8 cellular contexts compared by ENCODE assay signal in genomic region chr10:79374312-79375191, GRCh38. TPM values are rescaled to one million over a fixed set of nuclear protein-coding genes. Genes with fewer than 3 reads are reported as not detected.
DNase-seq lines count a peak whose midpoint lies in the region; ATAC-seq and TF ChIP-seq lines count a peak whose summit lies in the region.

No MANE protein-coding gene starts in this region.

- H3K36me3 Mint-ChIP-seq in CD4-positive, CD25-positive, alpha-beta regulatory T cell: no peaks in the 10 kb centered on the region
- H3K36me3 Mint-ChIP-seq in GM23338 (ENCODE audit: low read depth): no peaks in the 10 kb centered on the region

- H3K9me3 ChIP-seq in CD4-positive, CD25-positive, alpha-beta regulatory T cell (ENCODE audit: control insufficient read depth in 2 of 2, low read length in 2 of 2): peaks cover 0 to 4% of the 10 kb centered on the region in 2 experiments

- no peaks in the 10 kb centered on the region for H3K36me3 ChIP-seq in CD4-positive, CD25-positive, alpha-beta regulatory T cell (ENCODE audit: control insufficient read depth, insufficient read depth, low read length)
- no peaks in the 10 kb centered on the region for H3K36me3 ChIP-seq in GM23338 (ENCODE audit: insufficient read depth)

- H3K27ac Mint-ChIP-seq in CD4-positive, CD25-positive, alpha-beta regulatory T cell: no peak overlapping the region
- no peak overlapping the region for H3K27ac Mint-ChIP-seq in GM23338

- H3K27ac ChIP-seq in CD4-positive, CD25-positive, alpha-beta regulatory T cell (ENCODE audit: insufficient read depth, low read length, poor library complexity, severe bottlenecking): no peak overlapping the region
- H3K27ac ChIP-seq in GM23338 (ENCODE audit: low read depth): no peak overlapping the region

- H4K20me1 ChIP-seq in GM23338 (replicated peaks; ENCODE audit: insufficient read depth): no peaks in the 10 kb centered on the region

- H3K27me3 ChIP-seq in CD4-positive, CD25-positive, alpha-beta regulatory T cell (ENCODE audit: control insufficient read depth, insufficient read depth, low read length): peaks cover 3% of the 10 kb centered on the region
- H3K27me3 ChIP-seq in GM23338 (ENCODE audit: insufficient read depth): no peaks in the 10 kb centered on the region

- no peak overlapping the region for H2AFZ ChIP-seq in GM23338

- H3K9me2 ChIP-seq in GM23338 (ENCODE audit: insufficient read depth): no peaks in the 10 kb centered on the region

- H3K4me1 ChIP-seq in CD4-positive, CD25-positive, alpha-beta regulatory T cell (ENCODE audit: control insufficient read depth, insufficient read depth, low read length, poor library complexity, severe bottlenecking): no peaks in the 10 kb centered on the region
- no peaks in the 10 kb centered on the region for H3K4me1 ChIP-seq in GM23338 (ENCODE audit: insufficient read depth)

- DNase-seq in CD4-positive, CD25-positive, alpha-beta regulatory T cell: peak; percentile 51 to 68 (median 59)
- DNase-seq in GM23338 (ENCODE audit: low spot score) (peak; percentile 86), NCI-H2227 treated with DMSO at 0.1 percent for 48 hours (lab: John Stamatoyannopoulos, UW) (peak; percentile 4), dedifferentiated amniotic fluid mesenchymal stem cell (ENCODE audit: extremely low spot score) (peak; percentile 68), lower leg skin (ENCODE audit: low spot score in 2 of 2) (peak; percentile 68 to 96)
- DNase-seq in activated CD4-positive, alpha-beta T cell treated with anti-CD3 and anti-CD28 coated beads, Interleukin-2, amount 50 U/mL, for 1 hour: peak; percentile 74
- DNase-seq in stimulated activated CD4-positive, alpha-beta T cell treated with anti-CD3 and anti-CD28 coated beads, TNF-alpha, amount 100 ng/mL, for 4 hours (ENCODE audit: low read depth in 3 of 3): peak; percentile 54 to 67 (median 64)

- H3K27me3 Mint-ChIP-seq in CD4-positive, CD25-positive, alpha-beta regulatory T cell: peaks cover 15% of the 10 kb centered on the region
- peaks cover 5% of the 10 kb centered on the region for H3K27me3 Mint-ChIP-seq in GM23338 (ENCODE audit: insufficient read depth, low read depth, poor library complexity)

- peaks cover 0 to 11% (median 0%) of the 10 kb centered on the region in 7 donors for H3K9me3 Mint-ChIP-seq in CD4-positive, CD25-positive, alpha-beta regulatory T cell
- H3K9me3 Mint-ChIP-seq in GM23338: peaks cover 11% of the 10 kb centered on the region; the same call in 2 of the 3 replicates

- 9 to 10% methylated on average over 7 of the region's 7 CpGs for WGBS in lower leg skin, 2 donors

- no peak for TF ChIP-seq POLR2A in lower leg skin (IDR thresholded peaks at IDR 0.05)

- H3K4me2 ChIP-seq in GM23338: no peak overlapping the region

- peaks cover 0 to 7% (median 1%) of the 10 kb centered on the region in 4 donors for H3K4me1 Mint-ChIP-seq in CD4-positive, CD25-positive, alpha-beta regulatory T cell
- H3K4me1 Mint-ChIP-seq in GM23338: peaks cover 3% of the 10 kb centered on the region; the same call in 1 of the 3 replicates

- intact Hi-C loops in lower leg skin (cut with DNase I; ENCODE audit: low total_unique reads): loop anchor here (5.0 kb wide), 1 partner anchor 778 kb away; no protein-coding TSS in a partner anchor

- H3F3A ChIP-seq in GM23338 (replicated peaks; ENCODE audit: low read depth): no peaks in the 10 kb centered on the region; the same call in 1 of the 2 replicates

- H3K79me2 ChIP-seq in GM23338 (replicated peaks; ENCODE audit: insufficient read depth): no peaks in the 10 kb centered on the region

- no peak overlapping the region for H3K4me3 Mint-ChIP-seq in CD4-positive, CD25-positive, alpha-beta regulatory T cell
- no peak overlapping the region for H3K4me3 Mint-ChIP-seq in GM23338

- ATAC-seq in CD4-positive, CD25-positive, alpha-beta regulatory T cell (ENCODE audit: low read depth in 2 of 2): peak; percentile 60 to 63
- peak; percentile 91 for ATAC-seq in GM23338
- ATAC-seq in GM19467 (IDR thresholded peaks at IDR 0.05; ENCODE audit: unreplicated experiment): no peak

- TF ChIP-seq CTCF in GM23338 (conservative IDR thresholded peaks at IDR 0.05; ENCODE audit: low read depth in 2 of 2) (peak; percentile 93 to 97), lower leg skin (IDR thresholded peaks at IDR 0.05) (peak in 1 of 3 donors; percentile 88)

- no peak overlapping the region for H3K4me3 ChIP-seq in CD4-positive, CD25-positive, alpha-beta regulatory T cell (ENCODE audit: low read depth, low read length)
- H3K4me3 ChIP-seq in GM23338 (no peak overlapping the region), lower leg skin (ENCODE audit: low read depth, poor library complexity, severe bottlenecking) (no peak overlapping the region)

TF ChIP-seq in GM23338, 12 proteins besides CTCF, POLR2A, EP300 and RAD21 (continues in another document):
- TF ChIP-seq ETS1 (IDR thresholded peaks at IDR 0.05) (no peak), REST (IDR thresholded peaks at IDR 0.05; ENCODE audit: unreplicated experiment) (no peak), JUNB (IDR thresholded peaks at IDR 0.05; ENCODE audit: unreplicated experiment) (no peak), STAT1 (IDR thresholded peaks at IDR 0.05; ENCODE audit: unreplicated experiment) (no peak), POLR2AphosphoS5 (IDR thresholded peaks at IDR 0.05; ENCODE audit: low read depth) (no peak), EZH2 (IDR thresholded peaks at IDR 0.05; ENCODE audit: low read depth, unreplicated experiment) (no peak), ZNF331 (CRISPR knock-in tag; IDR thresholded peaks at IDR 0.05; ENCODE audit: low read depth) (no peak), NANOG (IDR thresholded peaks at IDR 0.05; ENCODE audit: borderline replicate concordance) (no peak)

RNA-seq across cellular contexts. Expression of gene PPIF, which starts 27.3 kb away (rescaled TPM):
- 60.2 TPM for total RNA-seq in CD4-positive, CD25-positive, alpha-beta regulatory T cell
- polyA plus RNA-seq in CD4-positive, CD25-positive, alpha-beta regulatory T cell: 10 to 100 TPM; 15.5 to 18.6 (median 17.2) TPM
- total RNA-seq in GM23338 (2014; rRNA removed; shearing (Covaris generic)): 42.4 and 43.6 TPM in 2 replicates
- polyA plus RNA-seq in GM23338 (2016; fragmentation: Nextera tagmentation; extraction: Ambion mirVana): 29.5 and 32.1 TPM in 2 replicates
- total RNA-seq in lower leg skin: 100 to 1,000 TPM in 1 of 4 donors, 10 to 100 TPM in 3; 59.3 to 123 (median 78.3) TPM

Comparison
In these comparisons a context has a peak if more than half of its experiments do, and no peak if none do; other contexts are left out.
1. DNase-seq: peak in every context shown above with its lines; median percentile 86 in GM23338; 82 in lower leg skin; 74 in activated CD4-positive, alpha-beta T cell treated with anti-CD3 and anti-CD28 coated beads, Interleukin-2, amount 50 U/mL, for 1 hour; 68 in dedifferentiated amniotic fluid mesenchymal stem cell; 64 in stimulated activated CD4-positive, alpha-beta T cell treated with anti-CD3 and anti-CD28 coated beads, TNF-alpha, amount 100 ng/mL, for 4 hours; 59 in CD4-positive, CD25-positive, alpha-beta regulatory T cell; 4 in NCI-H2227 treated with DMSO at 0.1 percent for 48 hours.